Comparison of ENCODE assay signal across 8 cellular contexts in genomic region chr4:120718979-120719566, GRCh38.
A peak's percentile ranks its signal among the peaks of the same experiment; 100 is the strongest.
DNase-seq lines count a peak whose midpoint lies in the region; ATAC-seq and TF ChIP-seq lines count a peak whose summit lies in the region.

No MANE protein-coding gene starts in this region.

- CTCF ChIA-PET in GM10248 (lab: Yijun Ruan, JAX) = interaction anchor here (1.9 kb wide), 1 partner anchor 588 kb away, joined by 4 read pairs; no protein-coding TSS in a partner anchor

- H3K9me3 Mint-ChIP-seq in activated naive CD8-positive, alpha-beta T cell treated with anti-CD3 and anti-CD28 coated beads, Interleukin-2, amount 50 U/mL, for 24 hours = no peaks in the 10 kb centered on the region

- TF ChIP-seq CTCF in GM10248 (IDR thresholded peaks at IDR 0.05; ENCODE audit: control extremely low read depth, extremely low read depth, low read depth, missing control alignments) (peak; percentile 55), thoracic aorta (IDR thresholded peaks at IDR 0.05) (peak; percentile 39)

- peaks cover 3% of the 10 kb centered on the region for H3K36me3 ChIP-seq in thoracic aorta

- no peak overlapping the region for H3K4me3 ChIP-seq in thoracic aorta

- no peak overlapping the region for H3K27ac Mint-ChIP-seq in activated naive CD8-positive, alpha-beta T cell treated with anti-CD3 and anti-CD28 coated beads, Interleukin-2, amount 50 U/mL, for 24 hours

- no peaks in the 10 kb centered on the region for H3K9me3 ChIP-seq in thoracic aorta

- H3K4me1 ChIP-seq in thoracic aorta (ENCODE audit: control insufficient read depth in 1 of 2, low read depth in 2 of 2) = no peaks in the 10 kb centered on the region

- DNase-seq in AG08395 (ENCODE audit: low spot score) (peak; percentile 57), GM10248 (ENCODE audit: extremely low spot score) (no peak), MV-4-11 (lab: John Stamatoyannopoulos, UW) (peak; percentile 20), iPS-NIHi11 (ENCODE audit: low spot score) (peak; percentile 24), thoracic aorta (ENCODE audit: low spot score) (no peak), NCI-H1694 (lab: John Stamatoyannopoulos, UW) (no peak)
- peak; percentile 11 for DNase-seq in activated naive CD8-positive, alpha-beta T cell treated with anti-CD3 and anti-CD28 coated beads, Interleukin-2, amount 50 U/mL, for 24 hours

- POLR2A ChIA-PET in GM10248 (lab: Yijun Ruan, JAX) = no interaction called here

- ATAC-seq in HG02571 (IDR thresholded peaks at IDR 0.05; ENCODE audit: unreplicated experiment) (peak; percentile 78), thoracic aorta (ENCODE audit: insufficient number of reproducible peaks, low FRiP score, low read depth) (no peak)
- peak; percentile 61 for ATAC-seq in activated naive CD8-positive, alpha-beta T cell treated with anti-CD3 and anti-CD28 coated beads, Interleukin-2, amount 50 U/mL, for 24 hours

- no peaks in the 10 kb centered on the region for H3K27me3 ChIP-seq in thoracic aorta (replicated peaks; ENCODE audit: insufficient read depth)

- no peak overlapping the region for H3K4me3 Mint-ChIP-seq in activated naive CD8-positive, alpha-beta T cell treated with anti-CD3 and anti-CD28 coated beads, Interleukin-2, amount 50 U/mL, for 24 hours

- H3K27me3 Mint-ChIP-seq in activated naive CD8-positive, alpha-beta T cell treated with anti-CD3 and anti-CD28 coated beads, Interleukin-2, amount 50 U/mL, for 24 hours = no peaks in the 10 kb centered on the region

- H3K4me1 Mint-ChIP-seq in activated naive CD8-positive, alpha-beta T cell treated with anti-CD3 and anti-CD28 coated beads, Interleukin-2, amount 50 U/mL, for 24 hours = no peaks in the 10 kb centered on the region

- H3K27ac ChIP-seq in thoracic aorta = no peak overlapping the region

- H3K36me3 Mint-ChIP-seq in activated naive CD8-positive, alpha-beta T cell treated with anti-CD3 and anti-CD28 coated beads, Interleukin-2, amount 50 U/mL, for 24 hours (ENCODE audit: low read depth) = no peaks in the 10 kb centered on the region

Comparison
In these comparisons a context has a peak if more than half of its experiments do, and no peak if none do; other contexts are left out.
1. DNase-seq: peak in AG08395 (single experiment), MV-4-11 (single experiment), activated naive CD8-positive, alpha-beta T cell treated with anti-CD3 and anti-CD28 coated beads, Interleukin-2, amount 50 U/mL, for 24 hours (single experiment) and iPS-NIHi11 (single experiment); none in GM10248 (single experiment), thoracic aorta (single experiment) and NCI-H1694 (single experiment).